ENCODE assay signal across 15 cellular contexts in genomic region chr6:157070403-157071107, GRCh38.
DNase-seq lines count a peak whose midpoint lies in the region; ATAC-seq and TF ChIP-seq lines count a peak whose summit lies in the region.
"Had no signal": no experiment of that assay in that cellular context is flagged by ENCODE, and none has a peak within 500 bp of the region (broad histone marks: within the 10 kb centered on the region; RNA-seq: fewer than 3 reads in every experiment).

No MANE protein-coding gene starts in this region.

- no peak for ATAC-seq in T-helper 17 cell
- peak; percentile 44 for ATAC-seq in foreskin keratinocyte
- ATAC-seq in CD8-positive, alpha-beta T cell = no peak
- no peak for ATAC-seq in HG03196 (IDR thresholded peaks at IDR 0.05; ENCODE audit: unreplicated experiment)
- ATAC-seq: PC-3 had no signal

- H3K9me3 Mint-ChIP-seq in CD8-positive, alpha-beta T cell = no peaks in the 10 kb centered on the region
- H3K9me3 Mint-ChIP-seq in activated CD4-positive, alpha-beta T cell treated with anti-CD3 and anti-CD28 coated beads, Interleukin-2, amount 10 ng/mL, durations not matched to agents 7 days and 5 days = peaks cover 2% of the 10 kb centered on the region
- H3K9me3 Mint-ChIP-seq: activated CD4-positive, alpha-beta memory T cell treated with anti-CD3 and anti-CD28 coated beads for 36 hours had no signal

- H3K27ac Mint-ChIP-seq in T-helper 17 cell = peak overlapping the region; percentile 45
- no peak overlapping the region for H3K27ac Mint-ChIP-seq in CD8-positive, alpha-beta T cell
- no peak overlapping the region for H3K27ac Mint-ChIP-seq in activated CD4-positive, alpha-beta T cell treated with anti-CD3 and anti-CD28 coated beads, Interleukin-2, amount 10 ng/mL, durations not matched to agents 7 days and 5 days
- H3K27ac Mint-ChIP-seq: activated CD4-positive, alpha-beta memory T cell treated with anti-CD3 and anti-CD28 coated beads for 36 hours had no signal

- H3K36me3 Mint-ChIP-seq in T-helper 17 cell (ENCODE audit: low read depth) = no peaks in the 10 kb centered on the region
- H3K36me3 Mint-ChIP-seq in CD8-positive, alpha-beta T cell = peaks cover 16% of the 10 kb centered on the region
- H3K36me3 Mint-ChIP-seq in activated CD4-positive, alpha-beta T cell treated with anti-CD3 and anti-CD28 coated beads, Interleukin-2, amount 10 ng/mL, durations not matched to agents 7 days and 5 days (ENCODE audit: low read depth) = peaks cover 13% of the 10 kb centered on the region
- H3K36me3 Mint-ChIP-seq: activated CD4-positive, alpha-beta memory T cell treated with anti-CD3 and anti-CD28 coated beads for 36 hours had no signal

- no peaks in the 10 kb centered on the region for H3K36me3 ChIP-seq in CD8-positive, alpha-beta T cell (ENCODE audit: insufficient read depth, low read length)
- H3K36me3 ChIP-seq: colonic mucosa, lower lobe of right lung, vagina had no signal

- peaks cover 14% of the 10 kb centered on the region for H3K4me1 ChIP-seq in foreskin keratinocyte
- H3K4me1 ChIP-seq in CD8-positive, alpha-beta T cell (ENCODE audit: insufficient read depth, low read length) = peaks cover 15% of the 10 kb centered on the region
- H3K4me1 ChIP-seq: colonic mucosa had no signal

- TF ChIP-seq CTCF in foreskin keratinocyte (conservative IDR thresholded peaks at IDR 0.05) = no peak
- TF ChIP-seq CTCF in CD8-positive, alpha-beta T cell (IDR thresholded peaks at IDR 0.05) = no peak

- H3K4me3 Mint-ChIP-seq in T-helper 17 cell = no peak overlapping the region
- H3K4me3 Mint-ChIP-seq in CD8-positive, alpha-beta T cell = no peak overlapping the region
- H3K4me3 Mint-ChIP-seq in activated CD4-positive, alpha-beta T cell treated with anti-CD3 and anti-CD28 coated beads, Interleukin-2, amount 10 ng/mL, durations not matched to agents 7 days and 5 days = no peak overlapping the region
- H3K4me3 Mint-ChIP-seq: activated CD4-positive, alpha-beta memory T cell treated with anti-CD3 and anti-CD28 coated beads for 36 hours had no signal

- H3K4me1 Mint-ChIP-seq in T-helper 17 cell = peaks cover 32% of the 10 kb centered on the region
- H3K4me1 Mint-ChIP-seq in CD8-positive, alpha-beta T cell (ENCODE audit: low read depth) = peaks cover 57% of the 10 kb centered on the region
- peaks cover 32% of the 10 kb centered on the region for H3K4me1 Mint-ChIP-seq in activated CD4-positive, alpha-beta T cell treated with anti-CD3 and anti-CD28 coated beads, Interleukin-2, amount 10 ng/mL, durations not matched to agents 7 days and 5 days

- DNase-seq in A172 (ENCODE audit: low spot score) = peak; percentile 63
- DNase-seq in HEK293T (ENCODE audit: extremely low spot score) = peak; percentile 36
- no peak for DNase-seq in T-helper 17 cell
- DNase-seq in foreskin keratinocyte = peak in 1 of 2 donors; percentile 40
- no peak for DNase-seq in CD8-positive, alpha-beta T cell
- DNase-seq in activated CD4-positive, alpha-beta T cell treated with anti-CD3 and anti-CD28 coated beads, Interleukin-2, amount 10 ng/mL, durations not matched to agents 7 days and 5 days = no peak
- no peak for DNase-seq in effector CD8-positive, alpha-beta T cell (lab: John Stamatoyannopoulos, UW)
- DNase-seq: activated CD4-positive, alpha-beta memory T cell treated with anti-CD3 and anti-CD28 coated beads for 36 hours; activated naive CD4-positive, alpha-beta T cell; colonic mucosa; EL; lower lobe of right lung; PC-3 had no signal

- H3K9me3 ChIP-seq in T-helper 17 cell (ENCODE audit: control insufficient read depth, low read length, poor library complexity, severe bottlenecking) = no peaks in the 10 kb centered on the region
- no peaks in the 10 kb centered on the region for H3K9me3 ChIP-seq in CD8-positive, alpha-beta T cell (ENCODE audit: low read length)
- H3K9me3 ChIP-seq: colonic mucosa, lower lobe of right lung, vagina had no signal

- POLR2A ChIA-PET in HEK293T (lab: Yijun Ruan, JAX) = no interaction called here
- POLR2A ChIA-PET in CD8-positive, alpha-beta T cell (lab: Charles Lee) = interaction anchor here (1.0 to 1.3 kb wide), 2 partner anchors 20 to 29 kb away, joined by 3 read pairs; no protein-coding TSS in a partner anchor
- POLR2A ChIA-PET in activated CD4-positive, alpha-beta T cell treated with anti-CD3 and anti-CD28 coated beads, Interleukin-2, amount 10 ng/mL, durations not matched to agents 7 days and 5 days (lab: Charles Lee) = no interaction called here

- H3K27me3 Mint-ChIP-seq in T-helper 17 cell = no peaks in the 10 kb centered on the region
- no peaks in the 10 kb centered on the region for H3K27me3 Mint-ChIP-seq in CD8-positive, alpha-beta T cell (ENCODE audit: low read depth)
- no peaks in the 10 kb centered on the region for H3K27me3 Mint-ChIP-seq in activated CD4-positive, alpha-beta T cell treated with anti-CD3 and anti-CD28 coated beads, Interleukin-2, amount 10 ng/mL, durations not matched to agents 7 days and 5 days
- H3K27me3 Mint-ChIP-seq: activated CD4-positive, alpha-beta memory T cell treated with anti-CD3 and anti-CD28 coated beads for 36 hours had no signal

- no peaks in the 10 kb centered on the region for H3K27me3 ChIP-seq in foreskin keratinocyte
- H3K27me3 ChIP-seq in CD8-positive, alpha-beta T cell (ENCODE audit: insufficient read depth, low read length) = no peaks in the 10 kb centered on the region
- H3K27me3 ChIP-seq: colonic mucosa, vagina had no signal

- H3K27ac ChIP-seq in foreskin keratinocyte = no peak overlapping the region
- H3K27ac ChIP-seq in CD8-positive, alpha-beta T cell (ENCODE audit: low read depth, low read length) = no peak overlapping the region
- H3K27ac ChIP-seq: colonic mucosa, lower lobe of right lung, vagina had no signal

- intact Hi-C loops in CD8-positive, alpha-beta T cell (cut with DNase I, micrococcal nuclease) = no loop called here

- CTCF ChIA-PET in HEK293T (lab: Yijun Ruan, JAX) = interaction anchor here (1.2 kb wide), 1 partner anchor 37 kb away, joined by 3 read pairs; no protein-coding TSS in a partner anchor
- CTCF ChIA-PET in CD8-positive, alpha-beta T cell (lab: Charles Lee) = no interaction called here
- CTCF ChIA-PET in activated CD4-positive, alpha-beta T cell treated with anti-CD3 and anti-CD28 coated beads, Interleukin-2, amount 10 ng/mL, durations not matched to agents 7 days and 5 days (lab: Charles Lee) = interaction anchor here (0.6 to 1.2 kb wide), 3 partner anchors 16 to 58 kb away, joined by 3 to 4 read pairs (median 4); no protein-coding TSS in a partner anchor

- no peak overlapping the region for H3K4me3 ChIP-seq in CD8-positive, alpha-beta T cell (ENCODE audit: low read depth, low read length)
- H3K4me3 ChIP-seq: colonic mucosa, lower lobe of right lung, vagina had no signal

TF ChIP-seq in HEK293T, 16 proteins besides CTCF, POLR2A, EP300 and RAD21:
- TF ChIP-seq CTBP1 (IDR thresholded peaks at IDR 0.05; ENCODE audit: borderline replicate concordance) (0 out of 2 replicates have a peak, but pooled peaks have one; percentile 5), NFRKB (IDR thresholded peaks at IDR 0.05) (no peak), TARDBP (IDR thresholded peaks at IDR 0.05) (no peak), PKNOX1 (IDR thresholded peaks at IDR 0.05) (peak; percentile 79), HDGF (IDR thresholded peaks at IDR 0.05; ENCODE audit: borderline replicate concordance) (no peak), FOXM1 (IDR thresholded peaks at IDR 0.05; ENCODE audit: borderline replicate concordance) (no peak), LEF1 (IDR thresholded peaks at IDR 0.05; ENCODE audit: borderline replicate concordance) (no peak), BHLHE40 (IDR thresholded peaks at IDR 0.05; ENCODE audit: borderline replicate concordance) (no peak), FOXK2 (IDR thresholded peaks at IDR 0.05) (no peak), ELF4 (IDR thresholded peaks at IDR 0.05) (no peak), ARNT (IDR thresholded peaks at IDR 0.05) (no peak), SUZ12 (IDR thresholded peaks at IDR 0.05) (no peak), L3MBTL2 (conservative IDR thresholded peaks at IDR 0.05) (no peak), SP1 (IDR thresholded peaks at IDR 0.05) (no peak)

Comparison
In these comparisons a context has a peak if more than half of its experiments do, and no peak if none do; other contexts are left out.
1. DNase-seq: peak in A172 (single experiment) and HEK293T (single experiment); none in T-helper 17 cell (0 of 3), CD8-positive, alpha-beta T cell (0 of 7), activated CD4-positive, alpha-beta T cell treated with anti-CD3 and anti-CD28 coated beads, Interleukin-2, amount 10 ng/mL, durations not matched to agents 7 days and 5 days (single experiment) and effector CD8-positive, alpha-beta T cell (single experiment).